17 cellular contexts compared by ENCODE assay signal in the genomic region with DNA sequence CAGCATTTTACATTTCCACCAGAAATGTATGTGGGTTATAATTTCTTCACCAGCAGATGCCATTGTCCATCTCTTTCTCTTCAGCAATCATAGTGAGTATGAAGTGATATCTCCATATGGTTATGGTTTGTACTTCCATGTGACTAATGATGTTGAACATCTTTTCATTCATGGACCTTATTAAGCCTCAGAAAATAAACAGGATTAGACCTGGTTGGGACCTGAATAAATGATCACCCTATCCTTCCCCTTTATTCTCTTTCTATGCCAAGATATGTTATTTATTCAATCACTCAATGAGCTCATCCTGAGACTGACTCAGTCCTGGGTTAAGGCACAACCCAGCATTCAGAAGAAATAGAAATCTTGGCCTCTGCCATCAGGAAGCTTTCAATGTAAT.
DNase-seq lines count a peak whose midpoint lies in the region; ATAC-seq, FAIRE-seq and TF ChIP-seq lines count a peak whose summit lies in the region.
"Had no signal": no experiment of that assay in that cellular context is flagged by ENCODE, and none has a peak within 500 bp of the region (broad histone marks: within the 10 kb centered on the region; RNA-seq: fewer than 3 reads in every experiment).

No MANE protein-coding gene starts in this region.

- H3K27me3 ChIP-seq in thoracic aorta (replicated peaks; ENCODE audit: insufficient read depth) = no peaks in the 10 kb centered on the region
- H3K27me3 ChIP-seq: SJCRH30 had no signal

- no peak overlapping the region for H3K4me3 ChIP-seq in foreskin fibroblast (ENCODE audit: low read depth in 1 of 2, low read length in 2 of 2)
- H3K4me3 ChIP-seq in thoracic aorta = no peak overlapping the region
- H3K4me3 ChIP-seq: pancreas, SJCRH30 had no signal

- ATAC-seq in thoracic aorta (ENCODE audit: insufficient number of reproducible peaks, low FRiP score, low read depth) (no peak), HG02885 (IDR thresholded peaks at IDR 0.05; ENCODE audit: poor library complexity, unreplicated experiment) (no peak), HG02763 (IDR thresholded peaks at IDR 0.05; ENCODE audit: unreplicated experiment) (no peak)
- ATAC-seq: CD8-positive, alpha-beta T cell; left lobe of liver had no signal

- TF ChIP-seq POLR2A in H54 (IDR thresholded peaks at IDR 0.05; ENCODE audit: low read depth, low read length) = no peak

- FAIRE-seq in H54 (lab: Jason Lieb, UNC) = peak; percentile 65
- FAIRE-seq: colon, pancreas, TTC549 had no signal

- DNase-seq in H54 (ENCODE audit: insufficient read length, low spot score) (no peak), amniotic epithelial cell (ENCODE audit: low read depth) (peak; percentile 37), foreskin fibroblast (peak; percentile 45 to 72), thoracic aorta (ENCODE audit: low spot score) (no peak), Ammon's horn (ENCODE audit: low spot score) (no peak)
- DNase-seq: activated CD4-positive, alpha-beta T cell treated with anti-CD3 and anti-CD28 coated beads, Interleukin-2, amount 50 U/mL, for 48 hours; CD8-positive, alpha-beta T cell; GOT3; NCI-H2029; NCI-H524 treated with DMSO at 0.1 percent for 48 hours; pancreas; SJCRH30 had no signal

- H3K27ac ChIP-seq in thoracic aorta = peak overlapping the region; percentile 19 to 34
- H3K27ac ChIP-seq: pancreas, SJCRH30 had no signal

- no peak for TF ChIP-seq CTCF in foreskin fibroblast (IDR thresholded peaks at IDR 0.05; ENCODE audit: low read depth, low read length)
- TF ChIP-seq CTCF in thoracic aorta (IDR thresholded peaks at IDR 0.05) = no peak

- peaks cover 20% of the 10 kb centered on the region for H3K36me3 ChIP-seq in thoracic aorta
- H3K36me3 ChIP-seq: pancreas had no signal

- peaks cover 20 to 51% of the 10 kb centered on the region in 2 donors for H3K4me1 ChIP-seq in thoracic aorta (ENCODE audit: control insufficient read depth in 1 of 2, low read depth in 2 of 2)
- H3K4me1 ChIP-seq: SJCRH30 had no signal

- no peaks in the 10 kb centered on the region for H3K9me3 ChIP-seq in thoracic aorta
- H3K9me3 ChIP-seq: pancreas, SJCRH30 had no signal

Comparison
In these comparisons a context has a peak if more than half of its experiments do, and no peak if none do; other contexts are left out.
1. DNase-seq: peak in amniotic epithelial cell (single experiment) and foreskin fibroblast (2 of 2); none in H54 (single experiment), thoracic aorta (single experiment) and Ammon's horn (single experiment).